ENCODE assay signal across 8 cellular contexts in genomic region chr1:70205437-70206118, GRCh38. TPM values are rescaled to one million over a fixed set of nuclear protein-coding genes. Genes with fewer than 3 reads are reported as not detected.
DNase-seq lines count a peak whose midpoint lies in the region; ATAC-seq, FAIRE-seq and TF ChIP-seq lines count a peak whose summit lies in the region.

Gene LRRC40 (minus strand): TSS chr1:70205579. CDS start chr1:70205540, 39 bp downstream.

- H3K36me3 ChIP-seq in OCI-LY3 (replicated peaks; ENCODE audit: low read depth, low read length) (no peaks in the 10 kb centered on the region), endothelial cell of umbilical vein (ENCODE audit: control insufficient read depth in 2 of 2, extremely low read depth in 1 of 2, insufficient read depth in 2 of 2, low read length in 2 of 2) (peaks cover 3% of the 10 kb centered on the region in 2 experiments)

- H3K9me1 ChIP-seq in endothelial cell of umbilical vein (replicated peaks; ENCODE audit: control insufficient read depth, extremely low read depth, insufficient read depth, low read length) = no peaks in the 10 kb centered on the region

- H3K79me2 ChIP-seq in OCI-LY3 (ENCODE audit: low read length) (peaks cover 99% of the 10 kb centered on the region), endothelial cell of umbilical vein (ENCODE audit: control insufficient read depth, insufficient read depth, low read length) (peaks cover 96% of the 10 kb centered on the region)

- peak; percentile 95 for DNase-seq in D341Med (ENCODE audit: low spot score)
- DNase-seq in HuH-7 (ENCODE audit: low spot score) = peak; percentile 79
- DNase-seq in activated T-cell treated with anti-CD3 and anti-CD28 coated beads for 1 hour (ENCODE audit: low read depth) = peak; percentile 92
- DNase-seq in endothelial cell of umbilical vein (ENCODE audit: low read depth, low spot score) = peak; percentile 99
- DNase-seq in midbrain (lab: John Stamatoyannopoulos, UW) = peak; percentile 98
- DNase-seq in stimulated activated CD8-positive, alpha-beta memory T cell treated with anti-CD3 and anti-CD28 coated beads, Interleukin-2, amount 100 ng/mL, for 1 hour (ENCODE audit: low read depth in 2 of 2) = peak; percentile 91 to 95

- H4K20me1 ChIP-seq in OCI-LY3 (ENCODE audit: insufficient read depth, low read length) (0 out of 2 replicates have a peak, but pooled peaks cover 4% of the 10 kb centered on the region), endothelial cell of umbilical vein (replicated peaks; ENCODE audit: control insufficient read depth, extremely low read depth, insufficient read depth, low read length) (no peaks in the 10 kb centered on the region)

- POLR2A ChIA-PET in endothelial cell of umbilical vein (lab: Charles Lee) = interaction anchor here (0.6 to 1.6 kb wide), 2 partner anchors 16 to 206 kb away, joined by 3 to 4 read pairs; partner anchors contain the start of genes CTH and SRSF11

- dilution Hi-C loops in endothelial cell of umbilical vein (cut with MboI; ENCODE audit: extremely low pct_ligation_motif_present, low sequenced_read_pairs) = no loop called here

- no peaks in the 10 kb centered on the region for H3K27me3 ChIP-seq in OCI-LY3 (ENCODE audit: low read depth, low read length)
- no peaks in the 10 kb centered on the region for H3K27me3 ChIP-seq in endothelial cell of umbilical vein (ENCODE audit: control insufficient read depth in 2 of 2, insufficient read depth in 2 of 2, low read length in 2 of 2)

- BruUV-seq in endothelial cell of umbilical vein (replicated peaks; lab: Mats Ljungman, UMichigan) = TSS peak; percentile 72

- TF ChIP-seq CTCF in OCI-LY3 (IDR thresholded peaks at IDR 0.05; ENCODE audit: low read depth, low read length) = no peak
- TF ChIP-seq CTCF in endothelial cell of umbilical vein (IDR thresholded peaks at IDR 0.05; ENCODE audit: extremely low read depth in 1 of 2, insufficient read depth in 1 of 2, low read depth in 1 of 2, low read length in 2 of 2) = no peak

- no peaks in the 10 kb centered on the region for H3K9me3 ChIP-seq in OCI-LY3 (ENCODE audit: insufficient read depth, low read length)
- no peaks in the 10 kb centered on the region for H3K9me3 ChIP-seq in endothelial cell of umbilical vein (replicated peaks; ENCODE audit: control insufficient read depth, insufficient read depth, low read length)

- intact Hi-C loops in endothelial cell of umbilical vein (cut with micrococcal nuclease) = loop anchor here (1.0 to 10.0 kb wide), 6 partner anchors 16 to 876 kb away; partner anchors contain the start of genes ANKRD13C, CTH, LRRC7 and SRSF11

- peak within 1 kb of the TSS; percentile 67 for H3K27ac ChIP-seq in OCI-LY3 (ENCODE audit: low read length)
- peak within 1 kb of the TSS; percentile 89 for H3K27ac ChIP-seq in endothelial cell of umbilical vein (ENCODE audit: insufficient read depth, low read depth, low read length)

- peak within 1 kb of the TSS; percentile 83 for H2AFZ ChIP-seq in OCI-LY3 (ENCODE audit: low read depth, low read length)
- peak within 1 kb of the TSS; percentile 97 for H2AFZ ChIP-seq in endothelial cell of umbilical vein (ENCODE audit: low read depth, low read length)

- peak within 1 kb of the TSS; percentile 85 for H3K4me2 ChIP-seq in OCI-LY3 (ENCODE audit: low read length)
- peak within 1 kb of the TSS; percentile 100 for H3K4me2 ChIP-seq in endothelial cell of umbilical vein (ENCODE audit: insufficient read depth, low read length)

- peak; percentile 86 for ATAC-seq in GM21515 (IDR thresholded peaks at IDR 0.05; ENCODE audit: unreplicated experiment)

- CTCF ChIA-PET in endothelial cell of umbilical vein (lab: Charles Lee) = interaction anchor here (2.7 kb wide), 1 partner anchor 16 kb away, joined by 7 read pairs; the partner anchor contains the start of gene SRSF11

- H3K9ac ChIP-seq in OCI-LY3 (ENCODE audit: low read length) (peak within 1 kb of the TSS; percentile 91), endothelial cell of umbilical vein (replicated peaks; ENCODE audit: extremely low read depth, insufficient read depth, low read length) (peak within 1 kb of the TSS; percentile 97)

- peaks cover 32% of the 10 kb centered on the region for H3K4me1 ChIP-seq in OCI-LY3 (ENCODE audit: low read length)
- peaks cover 32% of the 10 kb centered on the region for H3K4me1 ChIP-seq in endothelial cell of umbilical vein (ENCODE audit: control insufficient read depth, extremely low read depth, insufficient read depth, low read length)

- peak; percentile 80 for FAIRE-seq in endothelial cell of umbilical vein (lab: Jason Lieb, UNC)

- TF ChIP-seq POLR2A in endothelial cell of umbilical vein (IDR thresholded peaks at IDR 0.05; ENCODE audit: low read depth, low read length) = peak; percentile 77

- H3K4me3 ChIP-seq in OCI-LY3 (ENCODE audit: low read length) (peak within 1 kb of the TSS; percentile 97), endothelial cell of umbilical vein (replicated peaks in 1 of 3; ENCODE audit: insufficient read depth in 1 of 3, low read depth in 1 of 3, low read length in 3 of 3) (peak within 1 kb of the TSS; percentile 63 to 96 (median 79))

TF ChIP-seq in endothelial cell of umbilical vein, 7 proteins besides CTCF, POLR2A, EP300 and RAD21:
- TF ChIP-seq FOS (IDR thresholded peaks at IDR 0.05; ENCODE audit: borderline replicate concordance, insufficient read depth, low read length) (no peak), GATA2 (IDR thresholded peaks at IDR 0.05; ENCODE audit: insufficient read depth, insufficient read length, low read depth, low read length) (no peak), MYC (IDR thresholded peaks at IDR 0.05; ENCODE audit: low read depth, low read length) (peak; percentile 31), POLR2AphosphoS5 (IDR thresholded peaks at IDR 0.05; ENCODE audit: insufficient read depth, low read depth, low read length) (peak; percentile 95), MAX (IDR thresholded peaks at IDR 0.05; ENCODE audit: insufficient read depth, insufficient read length) (peak; percentile 62)

RNA-seq across cellular contexts. Expression of gene LRRC40, which starts in this region (rescaled TPM):
- 20.6 and 21.1 TPM in 2 replicates for total RNA-seq in endothelial cell of umbilical vein
- 5.3 and 8.1 TPM in 2 replicates for polyA plus RNA-seq in endothelial cell of umbilical vein
- polyA plus RNA-seq in endothelial cell of umbilical vein (2011; cell fraction: cytosol; rRNA removed) = 10.6 and 10.9 TPM in 2 replicates
- polyA plus RNA-seq in endothelial cell of umbilical vein (2011; cell fraction: nucleus; rRNA removed) = 14.0 and 20.3 TPM in 2 replicates
- 12.0 and 18.7 TPM in 2 replicates for polyA plus RNA-seq in endothelial cell of umbilical vein (2012)
- polyA minus RNA-seq in endothelial cell of umbilical vein = 8.9 and 9.6 TPM in 2 replicates
- 6.7 TPM for polyA minus RNA-seq in endothelial cell of umbilical vein (2011; cell fraction: cytosol; rRNA and poly(A)+ RNA removed)
- polyA minus RNA-seq in endothelial cell of umbilical vein (2011; cell fraction: nucleus; rRNA and poly(A)+ RNA removed) = 11.4 and 16.3 TPM in 2 replicates

Comparison
In these comparisons a context has a peak if more than half of its experiments do, and no peak if none do; other contexts are left out.
1. Peak in every context shown above with its lines: DNase-seq, ATAC-seq, H3K4me3 ChIP-seq and H3K27ac ChIP-seq.